ENCODE assay signal across 12 cellular contexts in genomic region chr11:64888761-64889511, GRCh38. TPM values are rescaled to one million over a fixed set of nuclear protein-coding genes. Genes with fewer than 3 reads are reported as not detected.
DNase-seq lines count a peak whose midpoint lies in the region; ATAC-seq and TF ChIP-seq lines count a peak whose summit lies in the region.
"Had no signal": no experiment of that assay in that cellular context is flagged by ENCODE, and none has a peak within 500 bp of the region (broad histone marks: within the 10 kb centered on the region; RNA-seq: fewer than 3 reads in every experiment).

No MANE protein-coding gene starts in this region.

- CTCF ChIA-PET in GM10248 (lab: Yijun Ruan, JAX), result interaction anchor here (0.9 to 31.5 kb wide), 8 partner anchors 8 to 224 kb away, joined by 3 to 1137 read pairs (median 4); partner anchors contain the start of genes ARL2, CDC42BPG and EHD1

- no peaks in the 10 kb centered on the region for H3K36me3 Mint-ChIP-seq in activated T-helper 1 cell treated with anti-CD3 and anti-CD28 coated beads, Interleukin-12 subunit alpha, Interleukin-12 subunit beta, Interleukin-2, Interleukin-4 antibody, amounts not matched to agents 30 ng/mL and 10 ng/mL and 1 ng/mL, durations not matched to agents 14 hours and 24 hours and 36 hours (ENCODE audit: low read depth)
- H3K36me3 Mint-ChIP-seq in naive B cell, result no peaks in the 10 kb centered on the region

- H3K4me3 Mint-ChIP-seq in activated T-helper 1 cell treated with anti-CD3 and anti-CD28 coated beads, Interleukin-12 subunit alpha, Interleukin-12 subunit beta, Interleukin-2, Interleukin-4 antibody, amounts not matched to agents 30 ng/mL and 10 ng/mL and 1 ng/mL, durations not matched to agents 14 hours and 24 hours and 36 hours, result no peak overlapping the region
- H3K4me3 Mint-ChIP-seq in naive B cell, result peak overlapping the region in 3 of 8 donors; percentile 58 to 89 (median 59)

- DNase-seq in HT-29 (ENCODE audit: low spot score), result peak; percentile 86
- no peak for DNase-seq in activated T-helper 1 cell treated with anti-CD3 and anti-CD28 coated beads, Interleukin-12 subunit alpha, Interleukin-12 subunit beta, Interleukin-2, Interleukin-4 antibody, amounts not matched to agents 30 ng/mL and 10 ng/mL and 1 ng/mL, durations not matched to agents 14 hours and 24 hours and 36 hours (ENCODE audit: low spot score)
- DNase-seq in naive B cell, result no peak
- DNase-seq in GM10248 (ENCODE audit: extremely low spot score), result no peak
- no peak for DNase-seq in GDM1 (lab: John Stamatoyannopoulos, UW)
- DNase-seq: central memory CD4-positive, alpha-beta T cell; COR-L47; mammary epithelial cell; NCI-H526; stimulated activated naive CD8-positive, alpha-beta T cell treated with anti-CD3 and anti-CD28 coated beads, Interleukin-15, amount 100 ng/mL, for 72 hours; T-helper 2 cell had no signal

- intact Hi-C loops in activated T-helper 1 cell treated with anti-CD3 and anti-CD28 coated beads, Interleukin-12 subunit alpha, Interleukin-12 subunit beta, Interleukin-2, Interleukin-4 antibody, amounts not matched to agents 30 ng/mL and 10 ng/mL and 1 ng/mL, durations not matched to agents 14 hours and 24 hours and 36 hours (cut with micrococcal nuclease), result loop anchor here (1.0 kb wide), 2 partner anchors 11 to 42 kb away; partner anchors contain the start of gene EHD1

- ATAC-seq in naive B cell (ENCODE audit: low read depth in 2 of 2) (no peak), GM21381 (IDR thresholded peaks at IDR 0.05; ENCODE audit: unreplicated experiment) (no peak)

- H3K4me1 Mint-ChIP-seq in activated T-helper 1 cell treated with anti-CD3 and anti-CD28 coated beads, Interleukin-12 subunit alpha, Interleukin-12 subunit beta, Interleukin-2, Interleukin-4 antibody, amounts not matched to agents 30 ng/mL and 10 ng/mL and 1 ng/mL, durations not matched to agents 14 hours and 24 hours and 36 hours (ENCODE audit: low read depth), result peaks cover 28% of the 10 kb centered on the region
- H3K4me1 Mint-ChIP-seq in naive B cell, result peaks cover 32 to 48% (median 46%) of the 10 kb centered on the region in 3 donors

- peak overlapping the region; percentile 48 for H3K27ac Mint-ChIP-seq in activated T-helper 1 cell treated with anti-CD3 and anti-CD28 coated beads, Interleukin-12 subunit alpha, Interleukin-12 subunit beta, Interleukin-2, Interleukin-4 antibody, amounts not matched to agents 30 ng/mL and 10 ng/mL and 1 ng/mL, durations not matched to agents 14 hours and 24 hours and 36 hours
- peak overlapping the region in 4 of 6 donors; percentile 26 to 87 (median 65) for H3K27ac Mint-ChIP-seq in naive B cell

- POLR2A ChIA-PET in GM10248 (lab: Yijun Ruan, JAX), result no interaction called here

- H3K9me3 Mint-ChIP-seq in activated T-helper 1 cell treated with anti-CD3 and anti-CD28 coated beads, Interleukin-12 subunit alpha, Interleukin-12 subunit beta, Interleukin-2, Interleukin-4 antibody, amounts not matched to agents 30 ng/mL and 10 ng/mL and 1 ng/mL, durations not matched to agents 14 hours and 24 hours and 36 hours, result no peaks in the 10 kb centered on the region
- H3K9me3 Mint-ChIP-seq in naive B cell, result no peaks in the 10 kb centered on the region
- H3K9me3 Mint-ChIP-seq: stimulated activated naive CD8-positive, alpha-beta T cell treated with anti-CD3 and anti-CD28 coated beads, Interleukin-15, amount 100 ng/mL, for 72 hours had no signal

- TF ChIP-seq CTCF in GM10248 (IDR thresholded peaks at IDR 0.05; ENCODE audit: control extremely low read depth, extremely low read depth, low read depth, missing control alignments), result no peak

- H3K27me3 Mint-ChIP-seq in activated T-helper 1 cell treated with anti-CD3 and anti-CD28 coated beads, Interleukin-12 subunit alpha, Interleukin-12 subunit beta, Interleukin-2, Interleukin-4 antibody, amounts not matched to agents 30 ng/mL and 10 ng/mL and 1 ng/mL, durations not matched to agents 14 hours and 24 hours and 36 hours (ENCODE audit: insufficient read depth), result no peaks in the 10 kb centered on the region
- H3K27me3 Mint-ChIP-seq in naive B cell, result no peaks in the 10 kb centered on the region
- H3K27me3 Mint-ChIP-seq: stimulated activated naive CD8-positive, alpha-beta T cell treated with anti-CD3 and anti-CD28 coated beads, Interleukin-15, amount 100 ng/mL, for 72 hours had no signal

RNA-seq across cellular contexts. Expression of gene EHD1, which starts 10.5 kb away (rescaled TPM):
- total RNA-seq in HT-29 (2014; rRNA removed; shearing (Covaris generic)), result 118 and 123 TPM in 2 replicates
- 88.0 and 96.9 TPM in 2 replicates for total RNA-seq in activated T-helper 1 cell treated with anti-CD3 and anti-CD28 coated beads, Interleukin-12 subunit alpha, Interleukin-12 subunit beta, Interleukin-2, Interleukin-4 antibody, amounts not matched to agents 30 ng/mL and 10 ng/mL and 1 ng/mL, durations not matched to agents 14 hours and 24 hours and 36 hours
- 100 to 1,000 TPM in 2 of 6 donors, 10 to 100 TPM in 4; 65.3 to 119 (median 90.7) TPM for polyA plus RNA-seq in naive B cell (ENCODE audit: low read depth in 6 of 6)

RNA-seq across cellular contexts. Expression of gene ATG2A, which starts 28.1 kb away (rescaled TPM):
- total RNA-seq in HT-29 (2014; rRNA removed; shearing (Covaris generic)), result 47.1 and 50.5 TPM in 2 replicates
- 24.6 and 24.9 TPM in 2 replicates for total RNA-seq in activated T-helper 1 cell treated with anti-CD3 and anti-CD28 coated beads, Interleukin-12 subunit alpha, Interleukin-12 subunit beta, Interleukin-2, Interleukin-4 antibody, amounts not matched to agents 30 ng/mL and 10 ng/mL and 1 ng/mL, durations not matched to agents 14 hours and 24 hours and 36 hours
- 1 to 10 TPM in 5 of 6 donors, not detected in 1; 2.8 to 5.0 (median 3.4) TPM for polyA plus RNA-seq in naive B cell (ENCODE audit: low read depth in 6 of 6)

RNA-seq across cellular contexts. Expression of gene PPP2R5B, which starts 35.6 kb away (rescaled TPM):
- total RNA-seq in HT-29 (2014; rRNA removed; shearing (Covaris generic)), result 7.9 and 8.9 TPM in 2 replicates
- total RNA-seq in activated T-helper 1 cell treated with anti-CD3 and anti-CD28 coated beads, Interleukin-12 subunit alpha, Interleukin-12 subunit beta, Interleukin-2, Interleukin-4 antibody, amounts not matched to agents 30 ng/mL and 10 ng/mL and 1 ng/mL, durations not matched to agents 14 hours and 24 hours and 36 hours, result 7.3 and 14.0 TPM in 2 replicates
- 10 to 100 TPM in 3 of 6 donors, 1 to 10 TPM in 3; 7.2 to 15.1 (median 10.2) TPM for polyA plus RNA-seq in naive B cell (ENCODE audit: low read depth in 6 of 6)

RNA-seq across cellular contexts. Expression of gene CDC42BPG, which starts 44.5 kb away (rescaled TPM):
- total RNA-seq in HT-29 (2014; rRNA removed; shearing (Covaris generic)), result 22.7 and 24.7 TPM in 2 replicates
- 0.29 and 0.44 TPM in 2 replicates for total RNA-seq in activated T-helper 1 cell treated with anti-CD3 and anti-CD28 coated beads, Interleukin-12 subunit alpha, Interleukin-12 subunit beta, Interleukin-2, Interleukin-4 antibody, amounts not matched to agents 30 ng/mL and 10 ng/mL and 1 ng/mL, durations not matched to agents 14 hours and 24 hours and 36 hours
- polyA plus RNA-seq in naive B cell (ENCODE audit: low read depth in 6 of 6), result under 1 TPM in 4 of 6 donors, not detected in 2; 0.17 to 0.57 (median 0.33) TPM

RNA-seq across cellular contexts. Expression of gene GPHA2, which starts 46.8 kb away (rescaled TPM):
- total RNA-seq in HT-29 (2014; rRNA removed; shearing (Covaris generic)), result not detected in 2 replicates
- not detected in 2 replicates for total RNA-seq in activated T-helper 1 cell treated with anti-CD3 and anti-CD28 coated beads, Interleukin-12 subunit alpha, Interleukin-12 subunit beta, Interleukin-2, Interleukin-4 antibody, amounts not matched to agents 30 ng/mL and 10 ng/mL and 1 ng/mL, durations not matched to agents 14 hours and 24 hours and 36 hours
- not detected for polyA plus RNA-seq in naive B cell (ENCODE audit: low read depth in 6 of 6)
- total RNA-seq: mammary epithelial cell had no signal
- polyA plus RNA-seq: mammary epithelial cell had no signal
